In genomic region chr2:181268174-181268867, GRCh38 we compare ENCODE assay signal across 17 cellular contexts.
DNase-seq lines count a peak whose midpoint lies in the region; ATAC-seq, FAIRE-seq and TF ChIP-seq lines count a peak whose summit lies in the region.
"Had no signal": no experiment of that assay in that cellular context is flagged by ENCODE, and none has a peak within 500 bp of the region (broad histone marks: within the 10 kb centered on the region; RNA-seq: fewer than 3 reads in every experiment).

No MANE protein-coding gene starts in this region.

- ATAC-seq in DND-41 (ENCODE audit: insufficient read depth, low read depth): peak; percentile 42; the same call in 1 of the 3 replicates
- peak; percentile 59 for ATAC-seq in GM19035 (IDR thresholded peaks at IDR 0.05; ENCODE audit: unreplicated experiment)
- ATAC-seq in HG02885 (IDR thresholded peaks at IDR 0.05; ENCODE audit: poor library complexity, unreplicated experiment): peak; percentile 66

- no peaks in the 10 kb centered on the region for H3F3A ChIP-seq in Loucy (ENCODE audit: low read depth)

- FAIRE-seq in D721Med (lab: Jason Lieb, UNC): no peak

- H4K20me1 ChIP-seq in DND-41 (ENCODE audit: insufficient read depth, low read length) (no peaks in the 10 kb centered on the region), Loucy (ENCODE audit: insufficient read depth, low read length, poor library complexity, severe bottlenecking) (no peaks in the 10 kb centered on the region), hepatocyte (ENCODE audit: insufficient read depth, poor library complexity, severe bottlenecking) (no peaks in the 10 kb centered on the region)

- no peak for TF ChIP-seq CTCF in DND-41 (IDR thresholded peaks at IDR 0.05; ENCODE audit: borderline replicate concordance, extremely low read depth, low read length, poor library complexity, severe bottlenecking)
- TF ChIP-seq CTCF in Loucy (conservative IDR thresholded peaks at IDR 0.05; ENCODE audit: low read length): no peak
- no peak for TF ChIP-seq CTCF in D721Med (IDR thresholded peaks at IDR 0.05; ENCODE audit: insufficient read depth, missing control alignments)
- TF ChIP-seq CTCF in hepatocyte (IDR thresholded peaks at IDR 0.05; ENCODE audit: poor library complexity): no peak

- H3K9ac ChIP-seq in DND-41 (ENCODE audit: low read depth, low read length): no peak overlapping the region
- H3K9ac ChIP-seq in Loucy (ENCODE audit: low read depth, low read length, poor library complexity, severe bottlenecking): no peak overlapping the region
- H3K9ac ChIP-seq: parathyroid adenoma had no signal

- no peaks in the 10 kb centered on the region for H3K4me1 ChIP-seq in DND-41 (ENCODE audit: insufficient read depth, low read length)
- peaks cover 17% of the 10 kb centered on the region for H3K4me1 ChIP-seq in Loucy (ENCODE audit: insufficient read depth, low read length, poor library complexity, severe bottlenecking)
- H3K4me1 ChIP-seq in hepatocyte (ENCODE audit: insufficient read depth): no peaks in the 10 kb centered on the region
- H3K4me1 ChIP-seq: parathyroid adenoma, uterus had no signal

- H3K9me2 ChIP-seq in Loucy (replicated peaks; ENCODE audit: low read depth, low read length) (no peaks in the 10 kb centered on the region), hepatocyte (replicated peaks; ENCODE audit: insufficient read depth) (no peaks in the 10 kb centered on the region)

- H3K4me3 ChIP-seq in DND-41 (ENCODE audit: low read depth in 1 of 2, low read length in 2 of 2) (no peak overlapping the region), Loucy (ENCODE audit: low read length, poor library complexity, severe bottlenecking) (no peak overlapping the region), hepatocyte (no peak overlapping the region)
- H3K4me3 ChIP-seq: SJSA1, uterus had no signal

- H3K79me2 ChIP-seq in DND-41 (ENCODE audit: insufficient read depth, low read length) (no peaks in the 10 kb centered on the region), Loucy (ENCODE audit: insufficient read depth, low read length) (no peaks in the 10 kb centered on the region), hepatocyte (no peaks in the 10 kb centered on the region)
- H3K79me2 ChIP-seq: parathyroid adenoma had no signal

- H2AFZ ChIP-seq in DND-41 (ENCODE audit: low read depth, low read length) (no peak overlapping the region), Loucy (ENCODE audit: low read length) (no peak overlapping the region), hepatocyte (no peak overlapping the region)
- H2AFZ ChIP-seq: parathyroid adenoma had no signal

- DNase-seq in DND-41 (no peak), D721Med (ENCODE audit: insufficient read length, low spot score) (no peak), COR-L47 (lab: John Stamatoyannopoulos, UW) (no peak), HUDEP-2 (lab: John Stamatoyannopoulos, UW; ENCODE audit: unreplicated experiment in 76 of 76) (no peak), hepatocyte (ENCODE audit: low spot score) (no peak)
- DNase-seq: cortex of kidney; immature natural killer cell; NCI-H524 treated with DMSO at 0.1 percent for 48 hours; stimulated activated CD4-positive, alpha-beta T cell treated with anti-CD3 and anti-CD28 coated beads, Interleukin-15, amount 100 ng/mL, for 24 hours; stimulated activated CD8-positive, alpha-beta memory T cell treated with anti-CD3 and anti-CD28 coated beads, Interleukin-4, amount 100 ng/mL, for 48 hours; uterus; WERI-Rb-1 had no signal

- no peaks in the 10 kb centered on the region for H3K36me3 ChIP-seq in DND-41 (ENCODE audit: insufficient read depth, low read length)
- H3K36me3 ChIP-seq in Loucy (ENCODE audit: insufficient read depth, low read length): no peaks in the 10 kb centered on the region
- no peaks in the 10 kb centered on the region for H3K36me3 ChIP-seq in hepatocyte (replicated peaks; ENCODE audit: insufficient read depth, low read depth)
- H3K36me3 ChIP-seq: SJSA1, uterus, WERI-Rb-1 had no signal

- 87% methylated on average over 3 of the region's 3 CpGs for WGBS in hepatocyte (ENCODE audit: low lambda C conversion rate, missing lambda C conversion rate)

- H3K4me2 ChIP-seq in DND-41 (ENCODE audit: insufficient read depth, low read length) (no peak overlapping the region), Loucy (ENCODE audit: low read depth, low read length, poor library complexity, severe bottlenecking) (peak overlapping the region; percentile 9), hepatocyte (no peak overlapping the region)

- H3K27ac ChIP-seq in DND-41 (ENCODE audit: low read length) (no peak overlapping the region), hepatocyte (no peak overlapping the region)
- H3K27ac ChIP-seq: parathyroid adenoma, SJSA1, uterus, WERI-Rb-1 had no signal

- H3K9me3 ChIP-seq in DND-41 (ENCODE audit: insufficient read depth, low read length, severe bottlenecking): no peaks in the 10 kb centered on the region
- no peaks in the 10 kb centered on the region for H3K9me3 ChIP-seq in Loucy (ENCODE audit: insufficient read depth, low read depth, low read length)
- H3K9me3 ChIP-seq in hepatocyte (ENCODE audit: low read depth): no peaks in the 10 kb centered on the region
- H3K9me3 ChIP-seq: SJSA1, uterus had no signal

- H3K27me3 ChIP-seq in DND-41 (ENCODE audit: insufficient read depth, low read length, poor library complexity) (no peaks in the 10 kb centered on the region), Loucy (ENCODE audit: insufficient read depth, low read length, poor library complexity, severe bottlenecking) (no peaks in the 10 kb centered on the region), hepatocyte (no peaks in the 10 kb centered on the region)
- H3K27me3 ChIP-seq: SJSA1, uterus had no signal
